ENCODE assay signal across 18 cellular contexts in genomic region chr17:12727076-12727750, GRCh38.
DNase-seq lines count a peak whose midpoint lies in the region; TF ChIP-seq lines count a peak whose summit lies in the region.
"Had no signal": no experiment of that assay in that cellular context is flagged by ENCODE, and none has a peak within 500 bp of the region (broad histone marks: within the 10 kb centered on the region; RNA-seq: fewer than 3 reads in every experiment).

No MANE protein-coding gene starts in this region.

- H3K4me3 ChIP-seq in esophagus squamous epithelium (no peak overlapping the region), Karpas-422 (ENCODE audit: low read length) (no peak overlapping the region)
- H3K4me3 ChIP-seq: body of pancreas, lung, upper lobe of left lung had no signal

- H3K27me3 ChIP-seq in esophagus squamous epithelium: no peaks in the 10 kb centered on the region
- H3K27me3 ChIP-seq in Karpas-422 (ENCODE audit: low read length): no peaks in the 10 kb centered on the region
- H3K27me3 ChIP-seq: BE2C, body of pancreas, neutrophil, upper lobe of left lung had no signal

- no peak overlapping the region for H3K9ac ChIP-seq in Karpas-422 (ENCODE audit: low read length)

- 62 to 68% methylated on average over 6 of the region's 6 CpGs for WGBS in esophagus squamous epithelium, 2 donors

- 0 out of 2 replicates have a peak, but pooled peaks cover 3% of the 10 kb centered on the region for H3K27me3 Mint-ChIP-seq in HFFc6 (ENCODE audit: insufficient read depth)
- H3K27me3 Mint-ChIP-seq in osteocyte (ENCODE audit: unreplicated experiment): no peaks in the 10 kb centered on the region
- H3K27me3 Mint-ChIP-seq: activated CD4-positive, alpha-beta memory T cell treated with anti-CD3 and anti-CD28 coated beads for 36 hours had no signal

- peak; percentile 44 for DNase-seq in AG08396 (ENCODE audit: low spot score)
- peak; percentile 73 for DNase-seq in HFFc6
- DNase-seq in esophagus squamous epithelium (lab: John Stamatoyannopoulos, UW): no peak
- no peak for DNase-seq in osteocyte (ENCODE audit: extremely low spot score, unreplicated experiment)
- DNase-seq in cortex of kidney (lab: John Stamatoyannopoulos, UW): no peak
- no peak for DNase-seq in activated naive CD4-positive, alpha-beta T cell treated with anti-CD3 and anti-CD28 coated beads, Interleukin-2, amount 50 U/mL, for 16 hours
- no peak for DNase-seq in NCI-H2171 treated with DMSO at 0.1 percent for 48 hours (lab: John Stamatoyannopoulos, UW)
- no peak for DNase-seq in Karpas-422
- DNase-seq: activated CD4-positive, alpha-beta memory T cell treated with anti-CD3 and anti-CD28 coated beads for 36 hours; BE2C; body of pancreas; Kasumi-1; NCI-H2029 treated with DMSO at 0.1 percent for 48 hours; SHP77 treated with DMSO at 0.1 percent for 48 hours; stimulated activated CD4-positive, alpha-beta T cell treated with anti-CD3 and anti-CD28 coated beads, Interleukin-15, amount 100 ng/mL, for 24 hours; upper lobe of left lung had no signal

- no peak for TF ChIP-seq POLR2A in esophagus squamous epithelium (IDR thresholded peaks at IDR 0.05)

- peak overlapping the region; percentile 60 for H3K4me3 Mint-ChIP-seq in HFFc6
- no peak overlapping the region for H3K4me3 Mint-ChIP-seq in osteocyte (ENCODE audit: unreplicated experiment)
- H3K4me3 Mint-ChIP-seq: activated CD4-positive, alpha-beta memory T cell treated with anti-CD3 and anti-CD28 coated beads for 36 hours had no signal

- H4K20me1 ChIP-seq in Karpas-422 (ENCODE audit: insufficient read depth, low read depth, low read length): no peaks in the 10 kb centered on the region

- peak overlapping the region in 3 of 4 donors; percentile 23 to 53 (median 45) for H3K27ac ChIP-seq in esophagus squamous epithelium
- H3K27ac ChIP-seq in Karpas-422 (ENCODE audit: low read length): no peak overlapping the region
- H3K27ac ChIP-seq: body of pancreas, neutrophil, upper lobe of left lung had no signal

- H3K4me1 Mint-ChIP-seq in HFFc6 (ENCODE audit: low read depth) (peaks cover 60% of the 10 kb centered on the region), osteocyte (ENCODE audit: unreplicated experiment) (peaks cover 38% of the 10 kb centered on the region)

- no peaks in the 10 kb centered on the region for H3K36me3 ChIP-seq in esophagus squamous epithelium
- H3K36me3 ChIP-seq in Karpas-422 (ENCODE audit: insufficient read depth, low read length): no peaks in the 10 kb centered on the region
- H3K36me3 ChIP-seq: BE2C, neutrophil, upper lobe of left lung had no signal

- TF ChIP-seq CTCF in HFFc6 (IDR thresholded peaks at IDR 0.05): no peak
- TF ChIP-seq CTCF in esophagus squamous epithelium (IDR thresholded peaks at IDR 0.05): no peak
- TF ChIP-seq CTCF in osteocyte (IDR thresholded peaks at IDR 0.05): no peak

- peaks cover 3 to 16% (median 4%) of the 10 kb centered on the region in 3 donors for H3K4me1 ChIP-seq in esophagus squamous epithelium
- H3K4me1 ChIP-seq in Karpas-422 (ENCODE audit: low read length): no peaks in the 10 kb centered on the region
- H3K4me1 ChIP-seq: BE2C had no signal

- H3K9me3 ChIP-seq in esophagus squamous epithelium (no peaks in the 10 kb centered on the region), Karpas-422 (ENCODE audit: low read length) (no peaks in the 10 kb centered on the region)
- H3K9me3 ChIP-seq: BE2C, body of pancreas, neutrophil, upper lobe of left lung had no signal

- H3K27ac Mint-ChIP-seq in HFFc6 (peak overlapping the region; percentile 70), osteocyte (ENCODE audit: unreplicated experiment) (peak overlapping the region; percentile 42)
- H3K27ac Mint-ChIP-seq: activated CD4-positive, alpha-beta memory T cell treated with anti-CD3 and anti-CD28 coated beads for 36 hours had no signal

- H3K36me3 Mint-ChIP-seq in HFFc6 (ENCODE audit: low read depth): peaks cover 5% of the 10 kb centered on the region
- H3K36me3 Mint-ChIP-seq in osteocyte (ENCODE audit: unreplicated experiment): peaks cover 5% of the 10 kb centered on the region
- H3K36me3 Mint-ChIP-seq: activated CD4-positive, alpha-beta memory T cell treated with anti-CD3 and anti-CD28 coated beads for 36 hours had no signal

- H3K9me3 Mint-ChIP-seq in HFFc6 (no peaks in the 10 kb centered on the region), osteocyte (ENCODE audit: unreplicated experiment) (no peaks in the 10 kb centered on the region)
- H3K9me3 Mint-ChIP-seq: activated CD4-positive, alpha-beta memory T cell treated with anti-CD3 and anti-CD28 coated beads for 36 hours had no signal

- H3K79me2 ChIP-seq in Karpas-422 (ENCODE audit: low read length): no peaks in the 10 kb centered on the region

- intact Hi-C loops in esophagus squamous epithelium (cut with DNase I): no loop called here

- no peak overlapping the region for H2AFZ ChIP-seq in Karpas-422 (ENCODE audit: low read length)

- H3K9me2 ChIP-seq in Karpas-422 (replicated peaks; ENCODE audit: insufficient read depth, low read length): no peaks in the 10 kb centered on the region

- H3K4me2 ChIP-seq in Karpas-422 (ENCODE audit: low read depth, low read length, poor library complexity, severe bottlenecking): no peak overlapping the region

Comparison
In these comparisons a context has a peak if more than half of its experiments do, and no peak if none do; other contexts are left out.
1. DNase-seq: peak in AG08396 (single experiment) and HFFc6 (single experiment); none in esophagus squamous epithelium (single experiment), osteocyte (single experiment), cortex of kidney (single experiment), activated naive CD4-positive, alpha-beta T cell treated with anti-CD3 and anti-CD28 coated beads, Interleukin-2, amount 50 U/mL, for 16 hours (single experiment), NCI-H2171 treated with DMSO at 0.1 percent for 48 hours (single experiment) and Karpas-422 (single experiment).